16 cellular contexts compared by ENCODE assay signal in the genomic region with DNA sequence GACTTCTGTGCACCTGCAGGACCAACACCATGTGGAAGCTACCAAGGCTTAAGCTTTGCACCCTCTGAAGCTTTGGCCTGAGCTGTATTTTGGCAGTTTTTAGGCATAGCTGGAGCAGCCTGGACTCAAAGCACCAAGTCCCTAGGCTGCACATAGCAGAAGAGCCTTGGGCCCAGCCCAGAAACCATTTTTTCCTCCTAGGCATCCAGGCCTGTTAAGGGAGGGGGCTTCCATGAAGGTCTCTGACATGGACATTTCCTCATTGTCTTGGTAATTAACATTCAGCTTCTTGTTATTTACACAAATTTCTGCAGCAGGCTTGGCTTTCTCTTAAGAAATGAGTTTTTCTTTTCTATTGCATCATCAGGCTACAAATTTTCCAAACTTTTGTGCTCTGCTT.
DNase-seq lines count a peak whose midpoint lies in the region; ATAC-seq, FAIRE-seq and TF ChIP-seq lines count a peak whose summit lies in the region.
"Had no signal": no experiment of that assay in that cellular context is flagged by ENCODE, and none has a peak within 500 bp of the region (broad histone marks: within the 10 kb centered on the region; RNA-seq: fewer than 3 reads in every experiment).

No MANE protein-coding gene starts in this region.

- no peak for DNase-seq in A549 (ENCODE audit: low read depth in 1 of 2, low spot score in 1 of 2)
- peak; percentile 15 for DNase-seq in OCI-M1 (lab: John Stamatoyannopoulos, UW)
- peak; percentile 58 for DNase-seq in mesendoderm
- no peak for DNase-seq in omental fat pad (ENCODE audit: low spot score)
- no peak for DNase-seq in NCI-H526 (lab: John Stamatoyannopoulos, UW)
- DNase-seq in SKM-1 treated with dmso at 0.1 percent for 144 hours (lab: John Stamatoyannopoulos, UW; ENCODE audit: unreplicated experiment) = no peak
- DNase-seq: 8988T; Calu3; CD8-positive, alpha-beta T cell; DMS79 treated with DMSO at 0.1 percent for 48 hours had no signal

- H2BK5ac ChIP-seq in mesendoderm (ENCODE audit: low read length) = no peak overlapping the region

- no peak overlapping the region for H2AK5ac ChIP-seq in mesendoderm (ENCODE audit: low read length)

- H3K9ac ChIP-seq in mesendoderm (ENCODE audit: low read length) = no peak overlapping the region
- H3K9ac ChIP-seq: BLaER1 treated with 17β-estradiol and CSF1 and Interleukin-3, amounts not matched to agents 10 nM and 100 nM had no signal

- no peak for TF ChIP-seq RAD21 in A549 (conservative IDR thresholded peaks at IDR 0.05 in 1 of 2, IDR thresholded peaks at IDR 0.05 in 1 of 2)

- ATAC-seq in A549 (no peak), omental fat pad (ENCODE audit: low FRiP score) (no peak)
- ATAC-seq: CD8-positive, alpha-beta T cell; GM12878 had no signal

- POLR2A ChIA-PET in A549 (lab: Yijun Ruan, JAX) = no interaction called here
- POLR2A ChIA-PET in HEK293 (lab: Yijun Ruan, JAX) = no interaction called here

- H3K36me3 ChIP-seq in HEK293 (ENCODE audit: control insufficient read depth in 2 of 2, insufficient read depth in 1 of 2, low read length in 2 of 2) (no peaks in the 10 kb centered on the region), mesendoderm (ENCODE audit: control insufficient read depth, insufficient read depth, low read length) (no peaks in the 10 kb centered on the region)
- H3K36me3 ChIP-seq: BLaER1 treated with 17β-estradiol and CSF1 and Interleukin-3, amounts not matched to agents 10 nM and 100 nM; HAP-1 had no signal

- no peaks in the 10 kb centered on the region for H3K79me2 ChIP-seq in mesendoderm (ENCODE audit: control insufficient read depth, insufficient read depth, low read length)

- no peak for TF ChIP-seq POLR2A in A549 (IDR thresholded peaks at IDR 0.05; ENCODE audit: low read length)

- H3K27me3 ChIP-seq in mesendoderm (ENCODE audit: insufficient read depth, low read length, poor library complexity) = no peaks in the 10 kb centered on the region
- H3K27me3 ChIP-seq: BLaER1 treated with 17β-estradiol and CSF1 and Interleukin-3, amounts not matched to agents 10 nM and 100 nM had no signal

- no peak overlapping the region for H2BK120ac ChIP-seq in mesendoderm (ENCODE audit: low read depth, low read length)

- H3K9me3 ChIP-seq in A549 (peaks cover 6% of the 10 kb centered on the region; the same call in 1 of the 3 replicates), HEK293 (ENCODE audit: control insufficient read depth, insufficient read depth, low read depth, low read length) (no peaks in the 10 kb centered on the region)

- H4K5ac ChIP-seq in mesendoderm (ENCODE audit: low read length) = no peak overlapping the region

- no peak for TF ChIP-seq EP300 in A549 (IDR thresholded peaks at IDR 0.05)

- H4K8ac ChIP-seq in mesendoderm (ENCODE audit: low read depth, low read length) = no peak overlapping the region

- CTCF ChIA-PET in A549 (lab: Yijun Ruan, JAX) (interaction anchor here (0.6 kb wide), 1 partner anchor 82 kb away, joined by 3 read pairs; no protein-coding TSS in a partner anchor), HEK293 (lab: Yijun Ruan, JAX) (no interaction called here)

- no peak for FAIRE-seq in A549 (lab: Jason Lieb, UNC)
- FAIRE-seq: GM12878, GM19239, HTR-8/SVneo had no signal

- H3K4me1 ChIP-seq in A549 (no peaks in the 10 kb centered on the region), HEK293 (ENCODE audit: control insufficient read depth, insufficient read depth, low read length) (no peaks in the 10 kb centered on the region), mesendoderm (ENCODE audit: control insufficient read depth, low read depth, low read length) (no peaks in the 10 kb centered on the region)
- H3K4me1 ChIP-seq: HAP-1 had no signal

- TF ChIP-seq CTCF in A549 (IDR thresholded peaks at IDR 0.05) (no peak), HEK293 (tag by site-specific recombination; IDR thresholded peaks at IDR 0.05) (no peak), omental fat pad (IDR thresholded peaks at IDR 0.05) (no peak)

- no peak overlapping the region for H3K4me2 ChIP-seq in A549
- no peak overlapping the region for H3K4me2 ChIP-seq in mesendoderm (ENCODE audit: low read length)
- H3K4me2 ChIP-seq: BLaER1 treated with 17β-estradiol and CSF1 and Interleukin-3, amounts not matched to agents 10 nM and 100 nM had no signal

- H3K4me3 ChIP-seq in A549 (no peak overlapping the region), HEK293 (ENCODE audit: low read depth, low read length) (no peak overlapping the region), mesendoderm (ENCODE audit: low read length) (no peak overlapping the region)
- H3K4me3 ChIP-seq: BLaER1 treated with 17β-estradiol and CSF1 and Interleukin-3, amounts not matched to agents 10 nM and 100 nM; GM12878; HAP-1 had no signal

- H3K56ac ChIP-seq in mesendoderm (ENCODE audit: low read length) = no peak overlapping the region

- no peak overlapping the region for H3K4ac ChIP-seq in mesendoderm (ENCODE audit: low read depth, low read length)

- H3K18ac ChIP-seq in mesendoderm (ENCODE audit: low read length) = no peak overlapping the region

- H3K79me1 ChIP-seq in mesendoderm (ENCODE audit: low read length) = no peaks in the 10 kb centered on the region

- H3K23ac ChIP-seq in mesendoderm (ENCODE audit: low read length) = no peak overlapping the region

- H2BK15ac ChIP-seq in mesendoderm (replicated peaks; ENCODE audit: low read depth) = no peak overlapping the region

- no peak overlapping the region for H3K27ac ChIP-seq in A549
- no peak overlapping the region for H3K27ac ChIP-seq in HEK293 (ENCODE audit: extremely low read depth, low read depth, low read length)
- no peak overlapping the region for H3K27ac ChIP-seq in mesendoderm (ENCODE audit: low read depth, low read length)
- H3K27ac ChIP-seq: BLaER1 treated with 17β-estradiol and CSF1 and Interleukin-3, amounts not matched to agents 10 nM and 100 nM had no signal

TF ChIP-seq in A549, 52 proteins besides CTCF, POLR2A, EP300 and RAD21:
- no peak for TF ChIP-seq CBX2 (IDR thresholded peaks at IDR 0.05; ENCODE audit: borderline replicate concordance, low read depth)
- TF ChIP-seq CHD4 (IDR thresholded peaks at IDR 0.05; ENCODE audit: borderline replicate concordance) = no peak
- no peak for TF ChIP-seq ZSCAN20 (CRISPR knock-in tag; IDR thresholded peaks at IDR 0.05)
- TF ChIP-seq ZFP36 (IDR thresholded peaks at IDR 0.05; ENCODE audit: borderline replicate concordance, partially characterized antibody) = peak; percentile 82
- TF ChIP-seq RARB (CRISPR knock-in tag; IDR thresholded peaks at IDR 0.05) = no peak

TF ChIP-seq in HEK293, 187 proteins besides CTCF, POLR2A, EP300 and RAD21:
- TF ChIP-seq ZNF664 (tag by site-specific recombination; IDR thresholded peaks at IDR 0.05) (no peak), ZNF585B (tag by site-specific recombination; IDR thresholded peaks at IDR 0.05) (peak; percentile 69), SETDB1 (IDR thresholded peaks at IDR 0.05; ENCODE audit: insufficient read length, low read length) (peak; percentile 86), TRIM28 (IDR thresholded peaks at IDR 0.05; ENCODE audit: borderline replicate concordance, low read length) (peak; percentile 80)
TF ChIP-seq in HEK293: peak in this region for 3.

Comparison
In these comparisons a context has a peak if more than half of its experiments do, and no peak if none do; other contexts are left out.
1. DNase-seq: peak in OCI-M1 (single experiment) and mesendoderm (single experiment); none in A549 (0 of 2), omental fat pad (single experiment), NCI-H526 (0 of 2) and SKM-1 treated with dmso at 0.1 percent for 144 hours (single experiment).